ENCODE assay signal across 1 cellular context in the genomic region with DNA sequence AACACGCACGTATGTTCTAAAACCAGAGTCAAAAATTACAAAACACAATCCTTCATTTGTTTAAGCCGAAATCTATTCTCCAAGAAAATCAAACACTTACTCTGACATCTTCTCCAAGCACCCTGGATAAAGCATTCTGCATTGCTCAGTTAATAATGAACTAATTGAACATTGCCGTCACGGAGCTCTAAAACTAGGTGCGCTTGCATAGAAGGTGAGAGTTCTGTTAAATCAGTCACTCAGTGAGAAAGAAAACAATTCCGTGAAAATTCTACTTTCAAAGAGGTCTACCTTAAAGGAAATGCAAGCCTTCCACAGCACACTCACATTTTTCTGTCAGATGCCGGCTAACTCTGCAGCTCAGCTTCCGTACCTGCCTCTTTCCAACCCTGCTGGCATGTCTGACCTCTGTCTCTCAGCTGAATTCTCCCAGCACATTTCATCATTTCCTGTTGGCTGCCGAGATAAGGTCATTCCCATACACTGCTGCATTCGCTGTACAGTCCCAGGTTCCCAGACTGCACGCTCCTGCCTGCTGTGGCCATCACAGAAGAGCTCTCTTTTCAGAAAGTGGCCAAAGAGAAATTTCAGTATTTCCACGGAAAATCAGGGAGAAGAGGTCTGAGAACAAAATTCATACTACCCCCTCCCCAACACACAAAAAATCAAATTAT.
TF ChIP-seq lines count a peak whose summit lies in the region.

No MANE protein-coding gene starts in this region.

TF ChIP-seq in HepG2, 621 proteins besides CTCF, POLR2A, EP300 and RAD21 (continued from another document and continues in another):
- TF ChIP-seq SRSF9 (IDR thresholded peaks at IDR 0.05; ENCODE audit: borderline replicate concordance, insufficient read depth, low read depth, low read length, poor library complexity, severe bottlenecking) (no peak), ZSCAN25 (CRISPR knock-in tag; IDR thresholded peaks at IDR 0.05) (peak; percentile 46; the same call in 1 of the 2 replicates), SIX4 (CRISPR knock-in tag; IDR thresholded peaks at IDR 0.05) (peak; percentile 40; the same call in 1 of the 2 replicates), HNRNPUL1 (IDR thresholded peaks at IDR 0.05; ENCODE audit: low read depth, low read length) (no peak), NR3C1 (CRISPR knock-in tag; IDR thresholded peaks at IDR 0.05) (no peak), ZNF644 (CRISPR knock-in tag; IDR thresholded peaks at IDR 0.05; ENCODE audit: low read depth) (0 out of 2 replicates have a peak, but pooled peaks have one; percentile 13), ZNF224 (CRISPR knock-in tag; IDR thresholded peaks at IDR 0.05) (peak; percentile 49; the same call in 1 of the 2 replicates), ZNF446 (CRISPR knock-in tag; IDR thresholded peaks at IDR 0.05) (no peak), NBN (conservative IDR thresholded peaks at IDR 0.05) (no peak), HDAC1 (CRISPR knock-in tag; IDR thresholded peaks at IDR 0.05) (peak; percentile 90), ZNF678 (CRISPR knock-in tag; IDR thresholded peaks at IDR 0.05) (no peak), ZNF792 (CRISPR knock-in tag; IDR thresholded peaks at IDR 0.05) (peak; percentile 98), SRSF1 (optimal IDR thresholded peaks at IDR 0.05; ENCODE audit: low read depth, low read length) (no peak), ESRRA (CRISPR knock-in tag; IDR thresholded peaks at IDR 0.05; ENCODE audit: low read depth) (peak; percentile 82; the same call in 1 of the 2 replicates), NRL (CRISPR knock-in tag; IDR thresholded peaks at IDR 0.05; ENCODE audit: borderline replicate concordance) (no peak), MBD4 (IDR thresholded peaks at IDR 0.05; ENCODE audit: borderline replicate concordance, low read length) (peak; percentile 66; the same call in 1 of the 2 replicates), ARNT (IDR thresholded peaks at IDR 0.05) (no peak), IRF2 (CRISPR knock-in tag; IDR thresholded peaks at IDR 0.05) (peak; percentile 88; the same call in 1 of the 2 replicates), MXD4 (CRISPR knock-in tag; IDR thresholded peaks at IDR 0.05) (peak; percentile 86), ZNF660 (CRISPR knock-in tag; IDR thresholded peaks at IDR 0.05; ENCODE audit: borderline replicate concordance, low read depth) (no peak), ZSCAN31 (CRISPR knock-in tag; IDR thresholded peaks at IDR 0.05; ENCODE audit: low read depth) (no peak; the same call in 1 of the 2 replicates), NR2C2 (CRISPR knock-in tag; IDR thresholded peaks at IDR 0.05; ENCODE audit: borderline replicate concordance) (peak; percentile 90), IRX3 (CRISPR knock-in tag; IDR thresholded peaks at IDR 0.05; ENCODE audit: borderline replicate concordance, low read depth) (no peak), ZNF549 (CRISPR knock-in tag; IDR thresholded peaks at IDR 0.05) (no peak), FOSL1 (CRISPR knock-in tag; IDR thresholded peaks at IDR 0.05; ENCODE audit: borderline replicate concordance) (no peak), JUN (CRISPR knock-in tag; IDR thresholded peaks at IDR 0.05) (no peak), MIXL1 (CRISPR knock-in tag; IDR thresholded peaks at IDR 0.05) (peak; percentile 72; the same call in 1 of the 2 replicates), RELA (CRISPR knock-in tag; IDR thresholded peaks at IDR 0.05) (no peak), ZFP41 (CRISPR knock-in tag; IDR thresholded peaks at IDR 0.05; ENCODE audit: borderline replicate concordance) (no peak; the same call in 1 of the 2 replicates), SMAD1 (CRISPR knock-in tag; IDR thresholded peaks at IDR 0.05; ENCODE audit: borderline replicate concordance, low read depth) (no peak), YY1 (IDR thresholded peaks at IDR 0.05; ENCODE audit: insufficient read depth, insufficient replicate concordance, low read depth, low read length) (no peak), ZFP82 (CRISPR knock-in tag; IDR thresholded peaks at IDR 0.05; ENCODE audit: borderline replicate concordance) (no peak), REL (CRISPR knock-in tag; conservative IDR thresholded peaks at IDR 0.05) (no peak), ZNF781 (CRISPR knock-in tag; IDR thresholded peaks at IDR 0.05; ENCODE audit: borderline replicate concordance, not compliant biosample characterization) (peak; percentile 43), ZNF674 (CRISPR knock-in tag; IDR thresholded peaks at IDR 0.05; ENCODE audit: low read depth) (no peak), ZZZ3 (CRISPR knock-in tag; IDR thresholded peaks at IDR 0.05; ENCODE audit: borderline replicate concordance) (no peak; the same call in 1 of the 2 replicates), TAF1 (CRISPR knock-in tag; IDR thresholded peaks at IDR 0.05) (peak; percentile 36; the same call in 1 of the 2 replicates), ZNF773 (CRISPR knock-in tag; IDR thresholded peaks at IDR 0.05; ENCODE audit: borderline replicate concordance) (no peak), HNRNPH1 (optimal IDR thresholded peaks at IDR 0.05; ENCODE audit: low read depth, low read length) (no peak), RFX1 (IDR thresholded peaks at IDR 0.05) (no peak), ATAD3A (CRISPR knock-in tag; IDR thresholded peaks at IDR 0.05) (no peak), SP4 (CRISPR knock-in tag; IDR thresholded peaks at IDR 0.05) (no peak)
- TF ChIP-seq, protein P1, sequence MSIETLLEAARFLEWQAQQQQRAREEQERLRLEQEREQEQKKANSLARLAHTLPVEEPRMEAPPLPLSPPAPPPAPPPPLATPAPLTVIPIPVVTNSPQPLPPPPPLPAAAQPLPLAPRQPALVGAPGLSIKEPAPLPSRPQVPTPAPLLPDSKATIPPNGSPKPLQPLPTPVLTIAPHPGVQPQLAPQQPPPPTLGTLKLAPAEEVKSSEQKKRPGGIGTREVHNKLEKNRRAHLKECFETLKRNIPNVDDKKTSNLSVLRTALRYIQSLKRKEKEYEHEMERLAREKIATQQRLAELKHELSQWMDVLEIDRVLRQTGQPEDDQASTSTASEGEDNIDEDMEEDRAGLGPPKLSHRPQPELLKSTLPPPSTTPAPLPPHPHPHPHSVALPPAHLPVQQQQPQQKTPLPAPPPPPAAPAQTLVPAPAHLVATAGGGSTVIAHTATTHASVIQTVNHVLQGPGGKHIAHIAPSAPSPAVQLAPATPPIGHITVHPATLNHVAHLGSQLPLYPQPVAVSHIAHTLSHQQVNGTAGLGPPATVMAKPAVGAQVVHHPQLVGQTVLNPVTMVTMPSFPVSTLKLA (IDR thresholded peaks at IDR 0.05): peak; percentile 13; the same call in 1 of the 2 replicates
- TF ChIP-seq, protein P2, sequence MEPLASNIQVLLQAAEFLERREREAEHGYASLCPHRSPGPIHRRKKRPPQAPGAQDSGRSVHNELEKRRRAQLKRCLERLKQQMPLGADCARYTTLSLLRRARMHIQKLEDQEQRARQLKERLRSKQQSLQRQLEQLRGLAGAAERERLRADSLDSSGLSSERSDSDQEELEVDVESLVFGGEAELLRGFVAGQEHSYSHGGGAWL (CRISPR knock-in tag; IDR thresholded peaks at IDR 0.05): no peak
- TF ChIP-seq, protein P3, sequence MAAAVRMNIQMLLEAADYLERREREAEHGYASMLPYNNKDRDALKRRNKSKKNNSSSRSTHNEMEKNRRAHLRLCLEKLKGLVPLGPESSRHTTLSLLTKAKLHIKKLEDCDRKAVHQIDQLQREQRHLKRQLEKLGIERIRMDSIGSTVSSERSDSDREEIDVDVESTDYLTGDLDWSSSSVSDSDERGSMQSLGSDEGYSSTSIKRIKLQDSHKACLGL (CRISPR knock-in tag; IDR thresholded peaks at IDR 0.05): no peak
- TF ChIP-seq, protein P4, sequence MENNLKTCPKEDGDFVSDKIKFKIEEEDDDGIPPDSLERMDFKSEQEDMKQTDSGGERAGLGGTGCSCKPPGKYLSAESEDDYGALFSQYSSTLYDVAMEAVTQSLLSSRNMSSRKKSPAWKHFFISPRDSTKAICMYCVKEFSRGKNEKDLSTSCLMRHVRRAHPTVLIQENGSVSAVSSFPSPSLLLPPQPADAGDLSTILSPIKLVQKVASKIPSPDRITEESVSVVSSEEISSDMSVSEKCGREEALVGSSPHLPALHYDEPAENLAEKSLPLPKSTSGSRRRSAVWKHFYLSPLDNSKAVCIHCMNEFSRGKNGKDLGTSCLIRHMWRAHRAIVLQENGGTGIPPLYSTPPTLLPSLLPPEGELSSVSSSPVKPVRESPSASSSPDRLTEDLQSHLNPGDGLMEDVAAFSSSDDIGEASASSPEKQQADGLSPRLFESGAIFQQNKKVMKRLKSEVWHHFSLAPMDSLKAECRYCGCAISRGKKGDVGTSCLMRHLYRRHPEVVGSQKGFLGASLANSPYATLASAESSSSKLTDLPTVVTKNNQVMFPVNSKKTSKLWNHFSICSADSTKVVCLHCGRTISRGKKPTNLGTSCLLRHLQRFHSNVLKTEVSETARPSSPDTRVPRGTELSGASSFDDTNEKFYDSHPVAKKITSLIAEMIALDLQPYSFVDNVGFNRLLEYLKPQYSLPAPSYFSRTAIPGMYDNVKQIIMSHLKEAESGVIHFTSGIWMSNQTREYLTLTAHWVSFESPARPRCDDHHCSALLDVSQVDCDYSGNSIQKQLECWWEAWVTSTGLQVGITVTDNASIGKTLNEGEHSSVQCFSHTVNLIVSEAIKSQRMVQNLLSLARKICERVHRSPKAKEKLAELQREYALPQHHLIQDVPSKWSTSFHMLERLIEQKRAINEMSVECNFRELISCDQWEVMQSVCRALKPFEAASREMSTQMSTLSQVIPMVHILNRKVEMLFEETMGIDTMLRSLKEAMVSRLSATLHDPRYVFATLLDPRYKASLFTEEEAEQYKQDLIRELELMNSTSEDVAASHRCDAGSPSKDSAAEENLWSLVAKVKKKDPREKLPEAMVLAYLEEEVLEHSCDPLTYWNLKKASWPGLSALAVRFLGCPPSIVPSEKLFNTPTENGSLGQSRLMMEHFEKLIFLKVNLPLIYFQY (CRISPR knock-in tag; IDR thresholded peaks at IDR 0.05; ENCODE audit: borderline replicate concordance): no peak
- TF ChIP-seq, protein P5, sequence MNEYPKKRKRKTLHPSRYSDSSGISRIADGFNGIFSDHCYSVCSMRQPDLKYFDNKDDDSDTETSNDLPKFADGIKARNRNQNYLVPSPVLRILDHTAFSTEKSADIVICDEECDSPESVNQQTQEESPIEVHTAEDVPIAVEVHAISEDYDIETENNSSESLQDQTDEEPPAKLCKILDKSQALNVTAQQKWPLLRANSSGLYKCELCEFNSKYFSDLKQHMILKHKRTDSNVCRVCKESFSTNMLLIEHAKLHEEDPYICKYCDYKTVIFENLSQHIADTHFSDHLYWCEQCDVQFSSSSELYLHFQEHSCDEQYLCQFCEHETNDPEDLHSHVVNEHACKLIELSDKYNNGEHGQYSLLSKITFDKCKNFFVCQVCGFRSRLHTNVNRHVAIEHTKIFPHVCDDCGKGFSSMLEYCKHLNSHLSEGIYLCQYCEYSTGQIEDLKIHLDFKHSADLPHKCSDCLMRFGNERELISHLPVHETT (CRISPR knock-in tag; conservative IDR thresholded peaks at IDR 0.05): no peak
- TF ChIP-seq, protein P6, sequence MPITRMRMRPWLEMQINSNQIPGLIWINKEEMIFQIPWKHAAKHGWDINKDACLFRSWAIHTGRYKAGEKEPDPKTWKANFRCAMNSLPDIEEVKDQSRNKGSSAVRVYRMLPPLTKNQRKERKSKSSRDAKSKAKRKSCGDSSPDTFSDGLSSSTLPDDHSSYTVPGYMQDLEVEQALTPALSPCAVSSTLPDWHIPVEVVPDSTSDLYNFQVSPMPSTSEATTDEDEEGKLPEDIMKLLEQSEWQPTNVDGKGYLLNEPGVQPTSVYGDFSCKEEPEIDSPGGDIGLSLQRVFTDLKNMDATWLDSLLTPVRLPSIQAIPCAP (CRISPR knock-in tag; IDR thresholded peaks at IDR 0.05; ENCODE audit: low read depth): no peak
- TF ChIP-seq, protein P7, sequence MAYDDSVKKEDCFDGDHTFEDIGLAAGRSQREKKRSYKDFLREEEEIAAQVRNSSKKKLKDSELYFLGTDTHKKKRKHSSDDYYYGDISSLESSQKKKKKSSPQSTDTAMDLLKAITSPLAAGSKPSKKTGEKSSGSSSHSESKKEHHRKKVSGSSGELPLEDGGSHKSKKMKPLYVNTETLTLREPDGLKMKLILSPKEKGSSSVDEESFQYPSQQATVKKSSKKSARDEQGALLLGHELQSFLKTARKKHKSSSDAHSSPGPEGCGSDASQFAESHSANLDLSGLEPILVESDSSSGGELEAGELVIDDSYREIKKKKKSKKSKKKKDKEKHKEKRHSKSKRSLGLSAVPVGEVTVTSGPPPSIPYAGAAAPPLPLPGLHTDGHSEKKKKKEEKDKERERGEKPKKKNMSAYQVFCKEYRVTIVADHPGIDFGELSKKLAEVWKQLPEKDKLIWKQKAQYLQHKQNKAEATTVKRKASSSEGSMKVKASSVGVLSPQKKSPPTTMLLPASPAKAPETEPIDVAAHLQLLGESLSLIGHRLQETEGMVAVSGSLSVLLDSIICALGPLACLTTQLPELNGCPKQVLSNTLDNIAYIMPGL (CRISPR knock-in tag; IDR thresholded peaks at IDR 0.05; ENCODE audit: borderline replicate concordance in 1 of 2, low read depth in 1 of 2): peak; percentile 43 to 68; a peak in 2 of 4 replicates
- TF ChIP-seq, protein P8, sequence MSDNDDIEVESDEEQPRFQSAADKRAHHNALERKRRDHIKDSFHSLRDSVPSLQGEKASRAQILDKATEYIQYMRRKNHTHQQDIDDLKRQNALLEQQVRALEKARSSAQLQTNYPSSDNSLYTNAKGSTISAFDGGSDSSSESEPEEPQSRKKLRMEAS (IDR thresholded peaks at IDR 0.05): peak; percentile 61
- TF ChIP-seq, protein P9, sequence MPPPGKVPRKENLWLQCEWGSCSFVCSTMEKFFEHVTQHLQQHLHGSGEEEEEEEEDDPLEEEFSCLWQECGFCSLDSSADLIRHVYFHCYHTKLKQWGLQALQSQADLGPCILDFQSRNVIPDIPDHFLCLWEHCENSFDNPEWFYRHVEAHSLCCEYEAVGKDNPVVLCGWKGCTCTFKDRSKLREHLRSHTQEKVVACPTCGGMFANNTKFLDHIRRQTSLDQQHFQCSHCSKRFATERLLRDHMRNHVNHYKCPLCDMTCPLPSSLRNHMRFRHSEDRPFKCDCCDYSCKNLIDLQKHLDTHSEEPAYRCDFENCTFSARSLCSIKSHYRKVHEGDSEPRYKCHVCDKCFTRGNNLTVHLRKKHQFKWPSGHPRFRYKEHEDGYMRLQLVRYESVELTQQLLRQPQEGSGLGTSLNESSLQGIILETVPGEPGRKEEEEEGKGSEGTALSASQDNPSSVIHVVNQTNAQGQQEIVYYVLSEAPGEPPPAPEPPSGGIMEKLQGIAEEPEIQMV (CRISPR knock-in tag; IDR thresholded peaks at IDR 0.05; ENCODE audit: low read depth): no peak
